9 cellular contexts compared by ENCODE assay signal in the genomic region with DNA sequence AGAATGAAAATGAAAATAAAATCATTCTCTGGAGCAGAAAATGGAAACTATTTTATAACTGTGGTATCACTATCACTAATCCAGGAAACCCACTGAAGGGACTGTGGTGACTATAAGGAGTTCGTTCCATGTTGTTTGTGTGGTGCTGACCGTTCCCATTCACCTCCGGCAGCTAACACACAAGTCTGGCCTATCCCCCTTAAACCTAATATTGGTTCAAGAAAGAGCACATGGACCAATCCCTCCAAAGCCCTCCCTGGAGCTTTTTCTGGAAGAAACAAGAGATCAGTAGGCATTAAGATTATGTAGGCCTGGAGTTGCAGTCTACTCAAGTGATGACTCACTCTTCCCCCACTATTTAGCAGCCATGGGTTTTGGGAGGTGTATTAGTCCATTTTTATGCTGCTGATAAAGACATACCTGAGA. TPM values are rescaled to one million over a fixed set of nuclear protein-coding genes. Genes with fewer than 3 reads are reported as not detected.
DNase-seq lines count a peak whose midpoint lies in the region; ATAC-seq and TF ChIP-seq lines count a peak whose summit lies in the region.
"Had no signal": no experiment of that assay in that cellular context is flagged by ENCODE, and none has a peak within 500 bp of the region (broad histone marks: within the 10 kb centered on the region; RNA-seq: fewer than 3 reads in every experiment).

No MANE protein-coding gene starts in this region.

- POLR2A ChIA-PET in Caco-2 (lab: Charles Lee): no interaction called here

- peaks cover 1% of the 10 kb centered on the region for H3K4me1 ChIP-seq in Caco-2
- H3K4me1 ChIP-seq: spleen had no signal

- DNase-seq in activated T-helper 2 cell treated with anti-CD3 and anti-CD28 coated beads, Interferon-gamma antibody, Interleukin-2, Interleukin-4, amounts not matched to agents 10 μg/mL and 5 μg/mL and 100 μg/mL, durations not matched to agents 14 hours and 24 hours and 36 hours (ENCODE audit: low spot score): peak; percentile 36
- no peak for DNase-seq in COLO668 (lab: John Stamatoyannopoulos, UW; ENCODE audit: unreplicated experiment)
- no peak for DNase-seq in SKM-1 (lab: John Stamatoyannopoulos, UW; ENCODE audit: unreplicated experiment)
- DNase-seq in Caco-2: no peak
- no peak for DNase-seq in retina
- DNase-seq: spleen had no signal

- H3K4me1 Mint-ChIP-seq in activated T-helper 2 cell treated with anti-CD3 and anti-CD28 coated beads, Interferon-gamma antibody, Interleukin-2, Interleukin-4, amounts not matched to agents 10 μg/mL and 5 μg/mL and 100 μg/mL, durations not matched to agents 14 hours and 24 hours and 36 hours (ENCODE audit: low read depth): peaks cover 22% of the 10 kb centered on the region
- no peaks in the 10 kb centered on the region for H3K4me1 Mint-ChIP-seq in Caco-2 (ENCODE audit: low read depth, unreplicated experiment)

- peak overlapping the region; percentile 91 for H3K27ac Mint-ChIP-seq in activated T-helper 2 cell treated with anti-CD3 and anti-CD28 coated beads, Interferon-gamma antibody, Interleukin-2, Interleukin-4, amounts not matched to agents 10 μg/mL and 5 μg/mL and 100 μg/mL, durations not matched to agents 14 hours and 24 hours and 36 hours
- H3K27ac Mint-ChIP-seq in Caco-2 (ENCODE audit: unreplicated experiment): no peak overlapping the region

- no peak overlapping the region for H3K4me3 Mint-ChIP-seq in activated T-helper 2 cell treated with anti-CD3 and anti-CD28 coated beads, Interferon-gamma antibody, Interleukin-2, Interleukin-4, amounts not matched to agents 10 μg/mL and 5 μg/mL and 100 μg/mL, durations not matched to agents 14 hours and 24 hours and 36 hours (ENCODE audit: low read depth)
- no peak overlapping the region for H3K4me3 Mint-ChIP-seq in Caco-2 (ENCODE audit: unreplicated experiment)

- no peaks in the 10 kb centered on the region for H3K27me3 ChIP-seq in Caco-2 (replicated peaks; ENCODE audit: control insufficient read depth, insufficient read depth, low read length)
- H3K27me3 ChIP-seq: spleen had no signal

- no peaks in the 10 kb centered on the region for H3K36me3 ChIP-seq in Caco-2 (ENCODE audit: control insufficient read depth, insufficient read depth, low read length)
- H3K36me3 ChIP-seq: spleen had no signal

- H3K9me3 Mint-ChIP-seq in activated T-helper 2 cell treated with anti-CD3 and anti-CD28 coated beads, Interferon-gamma antibody, Interleukin-2, Interleukin-4, amounts not matched to agents 10 μg/mL and 5 μg/mL and 100 μg/mL, durations not matched to agents 14 hours and 24 hours and 36 hours: peaks cover 4% of the 10 kb centered on the region
- no peaks in the 10 kb centered on the region for H3K9me3 Mint-ChIP-seq in Caco-2 (ENCODE audit: unreplicated experiment)

- intact Hi-C loops in activated T-helper 2 cell treated with anti-CD3 and anti-CD28 coated beads, Interferon-gamma antibody, Interleukin-2, Interleukin-4, amounts not matched to agents 10 μg/mL and 5 μg/mL and 100 μg/mL, durations not matched to agents 14 hours and 24 hours and 36 hours (cut with micrococcal nuclease): loop anchor here (1.0 to 5.0 kb wide), 4 partner anchors 27 to 113 kb away; partner anchors contain the start of gene AP1AR
- intact Hi-C loops in Caco-2 (cut with micrococcal nuclease; ENCODE audit: unreplicated experiment): no loop called here

- ATAC-seq in GM18498 (IDR thresholded peaks at IDR 0.05; ENCODE audit: unreplicated experiment) (peak; percentile 81), GM19463 (IDR thresholded peaks at IDR 0.05; ENCODE audit: unreplicated experiment) (peak; percentile 79), HG03103 (IDR thresholded peaks at IDR 0.05; ENCODE audit: low read depth, unreplicated experiment) (peak; percentile 82)

- H3K36me3 Mint-ChIP-seq in activated T-helper 2 cell treated with anti-CD3 and anti-CD28 coated beads, Interferon-gamma antibody, Interleukin-2, Interleukin-4, amounts not matched to agents 10 μg/mL and 5 μg/mL and 100 μg/mL, durations not matched to agents 14 hours and 24 hours and 36 hours (ENCODE audit: low read depth): peaks cover 5% of the 10 kb centered on the region
- no peaks in the 10 kb centered on the region for H3K36me3 Mint-ChIP-seq in Caco-2 (ENCODE audit: insufficient read depth, unreplicated experiment)

- no TSS peak for BruUV-seq in Caco-2 (replicated peaks; lab: Mats Ljungman, UMichigan)

- H3K4me3 ChIP-seq in Caco-2 (ENCODE audit: low read depth, low read length): no peak overlapping the region
- H3K4me3 ChIP-seq: spleen had no signal

- no peaks in the 10 kb centered on the region for H3K9me3 ChIP-seq in Caco-2
- H3K9me3 ChIP-seq: spleen had no signal

- CTCF ChIA-PET in Caco-2 (lab: Charles Lee): interaction anchor here (1.2 kb wide), 1 partner anchor 20 kb away, joined by 3 read pairs; no protein-coding TSS in a partner anchor

- TF ChIP-seq CTCF in Caco-2 (IDR thresholded peaks at IDR 0.05; ENCODE audit: insufficient read depth in 1 of 2, low read depth in 1 of 2, low read length in 1 of 2, severe bottlenecking in 1 of 2, unreplicated experiment in 1 of 2): no peak

- H3K27me3 Mint-ChIP-seq in activated T-helper 2 cell treated with anti-CD3 and anti-CD28 coated beads, Interferon-gamma antibody, Interleukin-2, Interleukin-4, amounts not matched to agents 10 μg/mL and 5 μg/mL and 100 μg/mL, durations not matched to agents 14 hours and 24 hours and 36 hours (ENCODE audit: low read depth): peaks cover 14% of the 10 kb centered on the region
- no peaks in the 10 kb centered on the region for H3K27me3 Mint-ChIP-seq in Caco-2 (ENCODE audit: insufficient read depth, unreplicated experiment)

RNA-seq across cellular contexts. Expression of gene FAM241A, which starts 25.9 kb away (rescaled TPM):
- total RNA-seq in activated T-helper 2 cell treated with anti-CD3 and anti-CD28 coated beads, Interferon-gamma antibody, Interleukin-2, Interleukin-4, amounts not matched to agents 10 μg/mL and 5 μg/mL and 100 μg/mL, durations not matched to agents 14 hours and 24 hours and 36 hours: 5.5 and 5.6 TPM in 2 replicates
- total RNA-seq in Caco-2 (2022): 1.0 and 1.1 TPM in 2 replicates
